32 cellular contexts compared by ENCODE assay signal in the genomic region with DNA sequence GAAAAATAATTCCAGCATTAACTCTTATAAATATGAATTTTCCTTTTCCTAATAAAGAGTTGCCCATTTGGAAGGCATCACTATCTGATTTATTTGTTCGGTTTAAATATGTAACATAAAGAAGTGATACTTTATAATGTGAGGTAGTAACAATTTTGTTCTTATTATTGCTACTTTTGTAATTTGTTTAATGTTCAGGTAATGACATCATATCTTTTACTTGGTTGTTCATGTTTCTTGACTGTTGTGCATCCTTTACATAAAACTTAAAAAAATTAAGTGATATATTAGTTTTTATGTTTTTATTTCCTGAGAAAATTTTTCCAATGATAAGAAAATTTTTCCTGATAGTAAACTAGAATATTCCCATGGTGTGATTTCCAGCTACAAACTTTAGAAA.
"Had no signal": no experiment of that assay in that cellular context is flagged by ENCODE, and none has a peak within 500 bp of the region (broad histone marks: within the 10 kb centered on the region; RNA-seq: fewer than 3 reads in every experiment).

No MANE protein-coding gene starts in this region.

- H3K27me3 ChIP-seq: ascending aorta, breast epithelium, cardiac muscle cell, dorsolateral prefrontal cortex, gastrocnemius medialis, heart left ventricle had no signal

- ATAC-seq: activated naive CD4-positive, alpha-beta T cell treated with anti-CD3 and anti-CD28 coated beads, Interleukin-2, amount 50 U/mL, for 72 hours; activated T-cell treated with anti-CD3 and anti-CD28 coated beads, Interleukin-2, amount 50 U/mL, for 72 hours; esophagus mucosa; gastrocnemius medialis; heart left ventricle; WTC11 had no signal

- H3K4me3 ChIP-seq: ascending aorta, breast epithelium, cardiac muscle cell, coronary artery, dorsolateral prefrontal cortex, gastrocnemius medialis, heart left ventricle had no signal

- H3K27ac Mint-ChIP-seq: activated CD4-positive, alpha-beta memory T cell treated with anti-CD3 and anti-CD28 coated beads, Interleukin-2, amount 10 ng/mL, durations not matched to agents 7 days and 5 days; activated CD4-positive, alpha-beta T cell treated with anti-CD3 and anti-CD28 coated beads, Interleukin-2, amount 10 ng/mL, durations not matched to agents 7 days and 5 days; activated naive CD4-positive, alpha-beta T cell treated with anti-CD3 and anti-CD28 coated beads, Interleukin-2, amount 10 ng/mL, durations not matched to agents 7 days and 5 days; activated naive CD4-positive, alpha-beta T cell treated with anti-CD3 and anti-CD28 coated beads, Interleukin-2, amount 50 U/mL, for 72 hours; activated naive CD8-positive, alpha-beta T cell treated with anti-CD3 and anti-CD28 coated beads, Interleukin-2, amount 10 ng/mL, durations not matched to agents 7 days and 5 days; activated T-cell treated with anti-CD3 and anti-CD28 coated beads, Interleukin-2, amount 50 U/mL, for 24 hours; activated T-cell treated with anti-CD3 and anti-CD28 coated beads, Interleukin-2, amount 50 U/mL, for 72 hours; brain; dendritic cell treated with granulocyte-macrophage colony-stimulating factor and Interleukin-4, amounts not matched to agents 40 ng/mL and 50 ng/mL, for 4 days; endodermal cell; WTC11 had no signal

- H3K4me1 ChIP-seq: ascending aorta, breast epithelium, gastrocnemius medialis, heart left ventricle had no signal

- H3K36me3 ChIP-seq: ascending aorta, breast epithelium, cardiac muscle cell, gastrocnemius medialis, heart left ventricle had no signal

- H3K27ac ChIP-seq: ascending aorta, breast epithelium, cardiac muscle cell, coronary artery, dorsolateral prefrontal cortex, gastrocnemius medialis, heart left ventricle had no signal

- H3K4me3 Mint-ChIP-seq: activated CD4-positive, alpha-beta memory T cell treated with anti-CD3 and anti-CD28 coated beads, Interleukin-2, amount 10 ng/mL, durations not matched to agents 7 days and 5 days; activated CD4-positive, alpha-beta T cell treated with anti-CD3 and anti-CD28 coated beads, Interleukin-2, amount 10 ng/mL, durations not matched to agents 7 days and 5 days; activated naive CD4-positive, alpha-beta T cell treated with anti-CD3 and anti-CD28 coated beads, Interleukin-2, amount 10 ng/mL, durations not matched to agents 7 days and 5 days; activated naive CD8-positive, alpha-beta T cell treated with anti-CD3 and anti-CD28 coated beads, Interleukin-2, amount 10 ng/mL, durations not matched to agents 7 days and 5 days; activated T-cell treated with anti-CD3 and anti-CD28 coated beads, Interleukin-2, amount 50 U/mL, for 24 hours; activated T-cell treated with anti-CD3 and anti-CD28 coated beads, Interleukin-2, amount 50 U/mL, for 72 hours; brain; dendritic cell treated with granulocyte-macrophage colony-stimulating factor and Interleukin-4, amounts not matched to agents 40 ng/mL and 50 ng/mL, for 4 days; endodermal cell; WTC11 had no signal

- H3K36me3 Mint-ChIP-seq: activated naive CD4-positive, alpha-beta T cell treated with anti-CD3 and anti-CD28 coated beads, Interleukin-2, amount 10 ng/mL, durations not matched to agents 7 days and 5 days; activated naive CD8-positive, alpha-beta T cell treated with anti-CD3 and anti-CD28 coated beads, Interleukin-2, amount 10 ng/mL, durations not matched to agents 7 days and 5 days had no signal

- H3K27me3 Mint-ChIP-seq: activated T-cell treated with anti-CD3 and anti-CD28 coated beads, Interleukin-2, amount 50 U/mL, for 24 hours; brain; dendritic cell treated with granulocyte-macrophage colony-stimulating factor and Interleukin-4, amounts not matched to agents 40 ng/mL and 50 ng/mL, for 4 days had no signal

- DNase-seq: activated CD4-positive, alpha-beta memory T cell treated with anti-CD3 and anti-CD28 coated beads, Interleukin-2, amount 10 ng/mL, durations not matched to agents 7 days and 5 days; activated CD4-positive, alpha-beta T cell treated with anti-CD3 and anti-CD28 coated beads for 1 hour; activated CD4-positive, alpha-beta T cell treated with anti-CD3 and anti-CD28 coated beads for 4 hours; activated CD4-positive, alpha-beta T cell treated with anti-CD3 and anti-CD28 coated beads, Interleukin-2, amount 10 ng/mL, durations not matched to agents 7 days and 5 days; activated CD4-positive, alpha-beta T cell treated with anti-CD3 and anti-CD28 coated beads, Interleukin-2, amount 50 U/mL, for 4 hours; activated CD8-positive, alpha-beta memory T cell treated with anti-CD3 and anti-CD28 coated beads, Interleukin-2, amount 50 U/mL, for 48 hours; activated gamma-delta T cell; activated naive CD4-positive, alpha-beta T cell; activated naive CD4-positive, alpha-beta T cell treated with anti-CD3 and anti-CD28 coated beads, Interleukin-2, amount 10 ng/mL, durations not matched to agents 7 days and 5 days; activated naive CD8-positive, alpha-beta T cell treated with anti-CD3 and anti-CD28 coated beads, Interleukin-2, amount 10 ng/mL, durations not matched to agents 7 days and 5 days; activated T-cell treated with anti-CD3 and anti-CD28 coated beads for 4 hours; activated T-cell treated with anti-CD3 and anti-CD28 coated beads, Interleukin-2, amount 50 U/mL, for 24 hours; activated T-cell treated with anti-CD3 and anti-CD28 coated beads, Interleukin-2, amount 50 U/mL, for 72 hours; central memory CD4-positive, alpha-beta T cell; cerebellar nuclear complex; dorsolateral prefrontal cortex; effector memory CD4-positive, alpha-beta T cell; endodermal cell; foreskin fibroblast; gastrocnemius medialis; glutamatergic neuron; heart left ventricle; T-helper 2 cell had no signal

- H3K9me3 ChIP-seq: ascending aorta, breast epithelium, gastrocnemius medialis had no signal

- H3K4me1 Mint-ChIP-seq: activated CD4-positive, alpha-beta memory T cell treated with anti-CD3 and anti-CD28 coated beads, Interleukin-2, amount 10 ng/mL, durations not matched to agents 7 days and 5 days; activated CD4-positive, alpha-beta T cell treated with anti-CD3 and anti-CD28 coated beads, Interleukin-2, amount 10 ng/mL, durations not matched to agents 7 days and 5 days; activated naive CD4-positive, alpha-beta T cell treated with anti-CD3 and anti-CD28 coated beads, Interleukin-2, amount 10 ng/mL, durations not matched to agents 7 days and 5 days; activated naive CD8-positive, alpha-beta T cell treated with anti-CD3 and anti-CD28 coated beads, Interleukin-2, amount 10 ng/mL, durations not matched to agents 7 days and 5 days had no signal
